ENCODE assay signal across 16 cellular contexts in the genomic region with DNA sequence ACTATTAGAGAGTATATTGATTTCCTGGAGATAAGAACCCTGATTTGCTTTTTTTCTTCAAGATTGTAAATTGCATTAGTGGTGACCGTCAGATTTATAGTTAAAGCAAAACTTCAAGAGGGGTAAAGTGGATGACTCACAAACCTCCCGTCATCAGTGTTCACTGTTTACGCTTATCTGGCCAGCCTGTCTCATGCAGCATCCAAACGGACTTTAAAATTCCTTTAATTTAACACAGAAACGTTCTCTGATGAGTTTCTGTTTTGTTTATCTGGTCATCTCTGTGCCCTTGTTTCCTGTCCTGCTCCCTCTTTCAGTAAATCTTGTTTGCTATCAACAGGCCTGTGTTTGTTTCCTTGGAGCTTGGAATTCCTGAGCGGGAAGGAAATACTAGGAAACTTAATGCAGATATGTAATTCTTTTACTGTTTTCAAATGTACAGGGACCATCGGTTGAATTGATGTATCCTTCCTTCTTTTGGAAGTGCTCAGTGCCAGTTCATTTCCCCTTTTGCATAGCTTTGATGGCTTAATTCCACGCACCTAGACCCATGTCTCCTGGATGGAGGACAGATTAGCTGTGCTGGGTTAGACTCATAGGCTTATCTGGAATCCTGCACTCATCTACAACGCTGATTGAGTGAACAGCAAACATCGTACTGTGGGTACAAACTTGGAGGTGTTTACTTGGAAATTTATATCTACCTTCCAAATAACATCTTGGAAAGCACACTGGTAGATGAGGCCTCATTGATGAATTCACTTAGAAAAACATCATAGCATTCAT. TPM values are rescaled to one million over a fixed set of nuclear protein-coding genes. Genes with fewer than 3 reads are reported as not detected.
DNase-seq lines count a peak whose midpoint lies in the region; ATAC-seq and TF ChIP-seq lines count a peak whose summit lies in the region.
"Had no signal": no experiment of that assay in that cellular context is flagged by ENCODE, and none has a peak within 500 bp of the region (broad histone marks: within the 10 kb centered on the region; RNA-seq: fewer than 3 reads in every experiment).

No MANE protein-coding gene starts in this region.

- TF ChIP-seq CTCF in osteoblast (IDR thresholded peaks at IDR 0.05; ENCODE audit: extremely low read depth, low read depth, low read length): no peak
- TF ChIP-seq CTCF in activated CD8-positive, alpha-beta T cell treated with anti-CD3 and anti-CD28 coated beads for 36 hours (IDR thresholded peaks at IDR 0.05): no peak

- peaks cover 8% of the 10 kb centered on the region for H3K79me2 ChIP-seq in osteoblast (ENCODE audit: insufficient read depth, low read length)

- peaks cover 3% of the 10 kb centered on the region for H4K20me1 ChIP-seq in osteoblast (ENCODE audit: insufficient read depth, low read length)

- DNase-seq in EL: peak; percentile 66
- DNase-seq in RPMI7951 (ENCODE audit: low read depth): peak; percentile 85
- peak; percentile 37 for DNase-seq in fibroblast of gingiva (ENCODE audit: low read depth)
- DNase-seq in osteoblast (ENCODE audit: insufficient read length, low spot score, missing footprints): peak; percentile 74
- DNase-seq in HEK293T (ENCODE audit: extremely low spot score): no peak
- no peak for DNase-seq in KG1 (lab: John Stamatoyannopoulos, UW)
- no peak for DNase-seq in pons (ENCODE audit: low spot score)
- DNase-seq in activated CD8-positive, alpha-beta T cell treated with anti-CD3 and anti-CD28 coated beads for 36 hours: no peak
- DNase-seq: activated CD8-positive, alpha-beta memory T cell treated with anti-CD3 and anti-CD28 coated beads, Interleukin-2, amount 50 U/mL, for 4 hours; COR-L47; left ventricle myocardium inferior; psoas muscle had no signal

- H3K4me1 ChIP-seq in osteoblast (ENCODE audit: insufficient read depth, low read length): peaks cover 12% of the 10 kb centered on the region

- ATAC-seq in activated CD8-positive, alpha-beta T cell treated with anti-CD3 and anti-CD28 coated beads for 36 hours: no peak
- ATAC-seq: psoas muscle had no signal

- H3K36me3 ChIP-seq in osteoblast (ENCODE audit: insufficient read depth, low read length): no peaks in the 10 kb centered on the region
- H3K36me3 ChIP-seq: ascending aorta, thoracic aorta had no signal

- no peak overlapping the region for H3K27ac Mint-ChIP-seq in activated CD8-positive, alpha-beta T cell treated with anti-CD3 and anti-CD28 coated beads for 36 hours

- H3K4me1 Mint-ChIP-seq in activated CD8-positive, alpha-beta T cell treated with anti-CD3 and anti-CD28 coated beads for 36 hours (ENCODE audit: low read depth): no peaks in the 10 kb centered on the region

- no peaks in the 10 kb centered on the region for H3K36me3 Mint-ChIP-seq in activated CD8-positive, alpha-beta T cell treated with anti-CD3 and anti-CD28 coated beads for 36 hours (ENCODE audit: low read depth)

- POLR2A ChIA-PET in HEK293T (lab: Yijun Ruan, JAX): no interaction called here
- POLR2A ChIA-PET in activated CD8-positive, alpha-beta T cell treated with anti-CD3 and anti-CD28 coated beads for 36 hours (lab: Charles Lee): no interaction called here

- peak overlapping the region; percentile 11 for H2AFZ ChIP-seq in osteoblast (ENCODE audit: low read length)

- no peaks in the 10 kb centered on the region for H3K9me3 ChIP-seq in osteoblast (ENCODE audit: low read depth, low read length)
- H3K9me3 ChIP-seq: ascending aorta, thoracic aorta had no signal

- intact Hi-C loops in activated CD8-positive, alpha-beta T cell treated with anti-CD3 and anti-CD28 coated beads for 36 hours (cut with micrococcal nuclease): no loop called here

- no peaks in the 10 kb centered on the region for H3K27me3 ChIP-seq in osteoblast (ENCODE audit: insufficient read depth, low read length)
- H3K27me3 ChIP-seq: ascending aorta, esophagus muscularis mucosa had no signal

- peak overlapping the region; percentile 43 for H3K4me2 ChIP-seq in osteoblast (ENCODE audit: insufficient read depth, low read length)

- H3K27ac ChIP-seq in osteoblast (ENCODE audit: low read depth, low read length): peak overlapping the region; percentile 35
- H3K27ac ChIP-seq: ascending aorta, esophagus muscularis mucosa, left ventricle myocardium inferior, psoas muscle, thoracic aorta had no signal

- H3K27me3 Mint-ChIP-seq in activated CD8-positive, alpha-beta T cell treated with anti-CD3 and anti-CD28 coated beads for 36 hours: no peaks in the 10 kb centered on the region

- no peak overlapping the region for H3K4me3 ChIP-seq in osteoblast (ENCODE audit: insufficient read depth, low read length)
- H3K4me3 ChIP-seq: ascending aorta, esophagus muscularis mucosa, left ventricle myocardium inferior, psoas muscle, thoracic aorta had no signal

- CTCF ChIA-PET in HEK293T (lab: Yijun Ruan, JAX): no interaction called here
- CTCF ChIA-PET in activated CD8-positive, alpha-beta T cell treated with anti-CD3 and anti-CD28 coated beads for 36 hours (lab: Charles Lee): no interaction called here

- no peak overlapping the region for H3K4me3 Mint-ChIP-seq in activated CD8-positive, alpha-beta T cell treated with anti-CD3 and anti-CD28 coated beads for 36 hours

- H3K9me3 Mint-ChIP-seq in activated CD8-positive, alpha-beta T cell treated with anti-CD3 and anti-CD28 coated beads for 36 hours: no peaks in the 10 kb centered on the region

TF ChIP-seq in HEK293T, 16 proteins besides CTCF, POLR2A, EP300 and RAD21:
- no peak for TF ChIP-seq BHLHE40 (IDR thresholded peaks at IDR 0.05; ENCODE audit: borderline replicate concordance)
- TF ChIP-seq L3MBTL2 (conservative IDR thresholded peaks at IDR 0.05): no peak
- no peak for TF ChIP-seq CTBP1 (IDR thresholded peaks at IDR 0.05; ENCODE audit: borderline replicate concordance)
- no peak for TF ChIP-seq SP1 (IDR thresholded peaks at IDR 0.05)
- no peak for TF ChIP-seq ZNF384 (IDR thresholded peaks at IDR 0.05)
- TF ChIP-seq NFRKB (IDR thresholded peaks at IDR 0.05): no peak
- no peak for TF ChIP-seq ELF4 (IDR thresholded peaks at IDR 0.05)
- TF ChIP-seq SUZ12 (IDR thresholded peaks at IDR 0.05): no peak
- no peak for TF ChIP-seq ARNT (IDR thresholded peaks at IDR 0.05)
- no peak for TF ChIP-seq FOXA1 (IDR thresholded peaks at IDR 0.05)
- TF ChIP-seq, protein P1, sequence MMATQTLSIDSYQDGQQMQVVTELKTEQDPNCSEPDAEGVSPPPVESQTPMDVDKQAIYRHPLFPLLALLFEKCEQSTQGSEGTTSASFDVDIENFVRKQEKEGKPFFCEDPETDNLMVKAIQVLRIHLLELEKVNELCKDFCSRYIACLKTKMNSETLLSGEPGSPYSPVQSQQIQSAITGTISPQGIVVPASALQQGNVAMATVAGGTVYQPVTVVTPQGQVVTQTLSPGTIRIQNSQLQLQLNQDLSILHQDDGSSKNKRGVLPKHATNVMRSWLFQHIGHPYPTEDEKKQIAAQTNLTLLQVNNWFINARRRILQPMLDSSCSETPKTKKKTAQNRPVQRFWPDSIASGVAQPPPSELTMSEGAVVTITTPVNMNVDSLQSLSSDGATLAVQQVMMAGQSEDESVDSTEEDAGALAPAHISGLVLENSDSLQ (IDR thresholded peaks at IDR 0.05): no peak
- TF ChIP-seq HDGF (IDR thresholded peaks at IDR 0.05; ENCODE audit: borderline replicate concordance): no peak
- no peak for TF ChIP-seq FOXM1 (IDR thresholded peaks at IDR 0.05; ENCODE audit: borderline replicate concordance)
- no peak for TF ChIP-seq TARDBP (IDR thresholded peaks at IDR 0.05)
- no peak for TF ChIP-seq FOXK2 (IDR thresholded peaks at IDR 0.05)
- no peak for TF ChIP-seq LEF1 (IDR thresholded peaks at IDR 0.05; ENCODE audit: borderline replicate concordance)

RNA-seq across cellular contexts. Expression of a gene that starts 21.3 kb away (rescaled TPM):
- total RNA-seq in RPMI7951 (2014; rRNA removed; shearing (Covaris generic)): 17.5 TPM in 2 replicates
- 5.9 and 9.0 TPM in 2 replicates for total RNA-seq in osteoblast
- 10 to 100 TPM; 19.9 to 22.3 TPM for total RNA-seq in activated CD8-positive, alpha-beta T cell treated with anti-CD3 and anti-CD28 coated beads for 36 hours

RNA-seq across cellular contexts. Expression of a gene that starts 35.5 kb away (rescaled TPM):
- total RNA-seq in RPMI7951 (2014; rRNA removed; shearing (Covaris generic)): not detected in 2 replicates
- total RNA-seq in osteoblast: not detected in 2 replicates
- total RNA-seq in activated CD8-positive, alpha-beta T cell treated with anti-CD3 and anti-CD28 coated beads for 36 hours: not detected
- total RNA-seq: ascending aorta, esophagus muscularis mucosa, left ventricle myocardium inferior, NCI-H460, psoas muscle, thoracic aorta had no signal

Comparison
In these comparisons a context has a peak if more than half of its experiments do, and no peak if none do; other contexts are left out.
1. DNase-seq: peak in EL (single experiment), RPMI7951 (single experiment), fibroblast of gingiva (single experiment) and osteoblast (single experiment); none in HEK293T (single experiment), KG1 (single experiment), pons (single experiment) and activated CD8-positive, alpha-beta T cell treated with anti-CD3 and anti-CD28 coated beads for 36 hours (single experiment).